9 cellular contexts compared by ENCODE assay signal in genomic region chr9:114364123-114364522, GRCh38. TPM values are rescaled to one million over a fixed set of nuclear protein-coding genes. Genes with fewer than 3 reads are reported as not detected.
DNase-seq lines count a peak whose midpoint lies in the region; ATAC-seq and TF ChIP-seq lines count a peak whose summit lies in the region.
"Had no signal": no experiment of that assay in that cellular context is flagged by ENCODE, and none has a peak within 500 bp of the region (broad histone marks: within the 10 kb centered on the region; RNA-seq: fewer than 3 reads in every experiment).

No MANE protein-coding gene starts in this region.

- H4K91ac ChIP-seq in IMR-90 (ENCODE audit: insufficient read depth, low read depth, low read length), result peak overlapping the region; percentile 26; the same call in 1 of the 2 replicates

- H3K9me3 ChIP-seq in IMR-90 (ENCODE audit: control insufficient read depth, insufficient read depth, low read length), result no peaks in the 10 kb centered on the region
- no peaks in the 10 kb centered on the region for H3K9me3 ChIP-seq in HAP-1

- H3K4me1 Mint-ChIP-seq in activated T-helper 1 cell treated with anti-CD3 and anti-CD28 coated beads, Interleukin-12 subunit alpha, Interleukin-12 subunit beta, Interleukin-2, Interleukin-4 antibody, amounts not matched to agents 30 ng/mL and 10 ng/mL and 1 ng/mL, durations not matched to agents 14 hours and 24 hours and 36 hours (ENCODE audit: low read depth), result peaks cover 81% of the 10 kb centered on the region

- TF ChIP-seq CTCF in IMR-90 (conservative IDR thresholded peaks at IDR 0.05; ENCODE audit: low read depth, low read length), result no peak

- H3K79me1 ChIP-seq in IMR-90 (ENCODE audit: low read depth in 1 of 2, low read length in 2 of 2), result peaks cover 2 to 4% of the 10 kb centered on the region in 2 experiments

- TF ChIP-seq RAD21 in IMR-90 (IDR thresholded peaks at IDR 0.05; ENCODE audit: low read length), result no peak

- peaks cover 18% of the 10 kb centered on the region for H3K9me1 ChIP-seq in IMR-90 (ENCODE audit: insufficient read depth, low read length)

- DNase-seq in AG08396 (ENCODE audit: low spot score) (peak; percentile 56), IMR-90 (peak; percentile 85), kidney tubule cell (ENCODE audit: low spot score) (peak; percentile 97), HAP-1 (ENCODE audit: low spot score in 2 of 2) (no peak), NCI-H2227 (lab: John Stamatoyannopoulos, UW; ENCODE audit: unreplicated experiment) (no peak)
- DNase-seq in activated T-helper 1 cell treated with anti-CD3 and anti-CD28 coated beads, Interleukin-12 subunit alpha, Interleukin-12 subunit beta, Interleukin-2, Interleukin-4 antibody, amounts not matched to agents 30 ng/mL and 10 ng/mL and 1 ng/mL, durations not matched to agents 14 hours and 24 hours and 36 hours (ENCODE audit: low spot score), result no peak

- H2BK15ac ChIP-seq in IMR-90 (ENCODE audit: low read depth, low read length), result no peak overlapping the region

- intact Hi-C loops in IMR-90 (cut with micrococcal nuclease), result no loop called here
- intact Hi-C loops in activated T-helper 1 cell treated with anti-CD3 and anti-CD28 coated beads, Interleukin-12 subunit alpha, Interleukin-12 subunit beta, Interleukin-2, Interleukin-4 antibody, amounts not matched to agents 30 ng/mL and 10 ng/mL and 1 ng/mL, durations not matched to agents 14 hours and 24 hours and 36 hours (cut with micrococcal nuclease), result no loop called here

- peaks cover 16% of the 10 kb centered on the region for H3K4me1 ChIP-seq in IMR-90 (ENCODE audit: control insufficient read depth, insufficient read depth, low read length)
- no peaks in the 10 kb centered on the region for H3K4me1 ChIP-seq in HAP-1

- peaks cover 74% of the 10 kb centered on the region for H3K36me3 Mint-ChIP-seq in activated T-helper 1 cell treated with anti-CD3 and anti-CD28 coated beads, Interleukin-12 subunit alpha, Interleukin-12 subunit beta, Interleukin-2, Interleukin-4 antibody, amounts not matched to agents 30 ng/mL and 10 ng/mL and 1 ng/mL, durations not matched to agents 14 hours and 24 hours and 36 hours (ENCODE audit: low read depth)

- H3K9ac ChIP-seq in IMR-90 (ENCODE audit: low read depth, low read length), result no peak overlapping the region

- H3K9me3 Mint-ChIP-seq in activated T-helper 1 cell treated with anti-CD3 and anti-CD28 coated beads, Interleukin-12 subunit alpha, Interleukin-12 subunit beta, Interleukin-2, Interleukin-4 antibody, amounts not matched to agents 30 ng/mL and 10 ng/mL and 1 ng/mL, durations not matched to agents 14 hours and 24 hours and 36 hours, result no peaks in the 10 kb centered on the region

- peak overlapping the region; percentile 5; the same call in 1 of the 2 replicates for H2BK120ac ChIP-seq in IMR-90 (ENCODE audit: low read depth, low read length)

- H3K36me3 ChIP-seq in IMR-90 (ENCODE audit: control insufficient read depth, insufficient read depth, low read length), result peaks cover 60% of the 10 kb centered on the region
- peaks cover 24% of the 10 kb centered on the region for H3K36me3 ChIP-seq in HAP-1 (replicated peaks)

- H3K56ac ChIP-seq in IMR-90 (ENCODE audit: extremely low read depth, insufficient read depth, low read length), result no peak overlapping the region

- H4K20me1 ChIP-seq in IMR-90 (ENCODE audit: insufficient read depth, low read length), result no peaks in the 10 kb centered on the region; the same call in 1 of the 2 replicates

- peak overlapping the region; percentile 77 for H3K4ac ChIP-seq in IMR-90 (ENCODE audit: low read depth, low read length)

- no peak overlapping the region for H2BK5ac ChIP-seq in IMR-90 (ENCODE audit: low read depth, low read length, poor library complexity, severe bottlenecking)

- whole genome bisulfite sequencing in IMR-90 (ENCODE audit: extremely low coverage in 2 of 2, insufficient read length in 1 of 2), 2 experiments, result no CpG with 5 or more reads among the region's 1 CpG

- no peak overlapping the region for H2AFZ ChIP-seq in IMR-90 (replicated peaks; ENCODE audit: low read length, poor library complexity)

- in situ Hi-C loops in IMR-90 (cut with MboI; ENCODE audit: low sequenced_read_pairs) (no loop called here), HAP-1 (cut with MboI; ENCODE audit: low sequenced_read_pairs) (no loop called here)

- H3K18ac ChIP-seq in IMR-90 (ENCODE audit: low read depth, low read length), result peak overlapping the region; percentile 69; the same call in 1 of the 2 replicates

- H3K4me3 ChIP-seq in IMR-90 (ENCODE audit: insufficient read depth, low read depth, low read length) (no peak overlapping the region), HAP-1 (no peak overlapping the region)

- POLR2A ChIA-PET in IMR-90 (lab: Charles Lee; ENCODE audit: unreplicated experiment), result no interaction called here

- dilution Hi-C loops in IMR-90 (cut with HindIII; ENCODE audit: low sequenced_read_pairs, unreplicated experiment), result no loop called here

- 0 out of 2 replicates have a peak overlapping the region, but pooled peaks have one; percentile 5 for H3K14ac ChIP-seq in IMR-90 (replicated peaks; ENCODE audit: low read depth, low read length)

- peak overlapping the region; percentile 5; the same call in 1 of the 2 replicates for H2AK5ac ChIP-seq in IMR-90 (ENCODE audit: low read depth, low read length)

- H3K4me3 Mint-ChIP-seq in activated T-helper 1 cell treated with anti-CD3 and anti-CD28 coated beads, Interleukin-12 subunit alpha, Interleukin-12 subunit beta, Interleukin-2, Interleukin-4 antibody, amounts not matched to agents 30 ng/mL and 10 ng/mL and 1 ng/mL, durations not matched to agents 14 hours and 24 hours and 36 hours, result peak overlapping the region; percentile 67

- BruUV-seq in IMR-90 (replicated peaks; lab: Mats Ljungman, UMichigan), result no TSS peak

- H4K8ac ChIP-seq in IMR-90 (ENCODE audit: low read depth in 2 of 2, low read length in 2 of 2), result peak overlapping the region in 1 of 2 experiments; percentile 29; a peak in 1 of 4 replicates

- H4K5ac ChIP-seq in IMR-90 (ENCODE audit: low read depth, low read length), result peak overlapping the region; percentile 22; the same call in 1 of the 2 replicates

- H3K27me3 ChIP-seq in IMR-90 (ENCODE audit: control insufficient read depth, insufficient read depth, low read length), result no peaks in the 10 kb centered on the region
- H3K27me3 ChIP-seq in HAP-1 (ENCODE audit: low read depth), result no peaks in the 10 kb centered on the region

- H3K27ac Mint-ChIP-seq in activated T-helper 1 cell treated with anti-CD3 and anti-CD28 coated beads, Interleukin-12 subunit alpha, Interleukin-12 subunit beta, Interleukin-2, Interleukin-4 antibody, amounts not matched to agents 30 ng/mL and 10 ng/mL and 1 ng/mL, durations not matched to agents 14 hours and 24 hours and 36 hours, result peak overlapping the region; percentile 95

- TF ChIP-seq POLR2A in IMR-90 (IDR thresholded peaks at IDR 0.05; ENCODE audit: low read depth, low read length), result no peak

- H3K23ac ChIP-seq in IMR-90 (ENCODE audit: low read depth, low read length), result no peak overlapping the region

- H3K27ac ChIP-seq in IMR-90 (ENCODE audit: insufficient read depth, low read length), result peak overlapping the region; percentile 8; the same call in 1 of the 2 replicates

- no peak overlapping the region for H2AK9ac ChIP-seq in IMR-90 (replicated peaks; ENCODE audit: low read depth, low read length, poor library complexity)

- peak overlapping the region; percentile 20; the same call in 1 of the 2 replicates for H3K4me2 ChIP-seq in IMR-90 (ENCODE audit: low read depth, low read length)

- CTCF ChIA-PET in IMR-90 (lab: Yijun Ruan, JAX), result interaction anchor here (0.8 kb wide), 1 partner anchor 257 kb away, joined by 3 read pairs; no protein-coding TSS in a partner anchor

- peak; percentile 48 for ATAC-seq in IMR-90 (ENCODE audit: low read depth)
- no peak for ATAC-seq in HG02763 (IDR thresholded peaks at IDR 0.05; ENCODE audit: unreplicated experiment)
- ATAC-seq in HG02571 (IDR thresholded peaks at IDR 0.05; ENCODE audit: unreplicated experiment), result no peak

- peak overlapping the region; percentile 64; the same call in 1 of the 2 replicates for H2BK20ac ChIP-seq in IMR-90 (ENCODE audit: low read depth, low read length)

- no peaks in the 10 kb centered on the region for H3K27me3 Mint-ChIP-seq in activated T-helper 1 cell treated with anti-CD3 and anti-CD28 coated beads, Interleukin-12 subunit alpha, Interleukin-12 subunit beta, Interleukin-2, Interleukin-4 antibody, amounts not matched to agents 30 ng/mL and 10 ng/mL and 1 ng/mL, durations not matched to agents 14 hours and 24 hours and 36 hours (ENCODE audit: insufficient read depth)

TF ChIP-seq in IMR-90, 13 proteins besides CTCF, POLR2A, EP300 and RAD21 (continues in another document):
- no peak for TF ChIP-seq ELK1 (IDR thresholded peaks at IDR 0.05; ENCODE audit: borderline replicate concordance, low read depth, low read length)

RNA-seq across cellular contexts. Expression of gene AKNA, which starts 23.7 kb away (rescaled TPM):
- total RNA-seq in IMR-90 (2012; rRNA removed), result 2.7 and 2.8 TPM in 2 replicates
- polyA plus RNA-seq in IMR-90 (2012; rRNA removed), result 7.2 and 7.3 TPM in 2 replicates
- polyA plus RNA-seq in IMR-90 (2012; cell fraction: cytosol; rRNA removed), result 1.3 and 5.9 TPM in 2 replicates
- polyA plus RNA-seq in IMR-90 (2012; cell fraction: nucleus; rRNA removed; ENCODE audit: low replicate concordance), result 23.5 and 29.0 TPM in 2 replicates
- 178 and 182 TPM in 2 replicates for total RNA-seq in activated T-helper 1 cell treated with anti-CD3 and anti-CD28 coated beads, Interleukin-12 subunit alpha, Interleukin-12 subunit beta, Interleukin-2, Interleukin-4 antibody, amounts not matched to agents 30 ng/mL and 10 ng/mL and 1 ng/mL, durations not matched to agents 14 hours and 24 hours and 36 hours

RNA-seq across cellular contexts. Expression of gene ORM2, which starts 34.5 kb away (rescaled TPM):
- not detected in 2 replicates for total RNA-seq in IMR-90 (2012; rRNA removed)
- not detected in 2 replicates for polyA plus RNA-seq in IMR-90 (2012; rRNA removed)
- not detected in 2 replicates for polyA plus RNA-seq in IMR-90 (2012; cell fraction: cytosol; rRNA removed)
- polyA plus RNA-seq in IMR-90 (2012; cell fraction: nucleus; rRNA removed; ENCODE audit: low replicate concordance), result not detected in 2 replicates
- total RNA-seq in activated T-helper 1 cell treated with anti-CD3 and anti-CD28 coated beads, Interleukin-12 subunit alpha, Interleukin-12 subunit beta, Interleukin-2, Interleukin-4 antibody, amounts not matched to agents 30 ng/mL and 10 ng/mL and 1 ng/mL, durations not matched to agents 14 hours and 24 hours and 36 hours, result not detected in 2 replicates
- total RNA-seq: frontal cortex had no signal

RNA-seq across cellular contexts. Expression of gene ORM1, which starts 41.2 kb away (rescaled TPM):
- total RNA-seq in IMR-90 (2012; rRNA removed), result 0.18 TPM in 1 of 2 replicates, not detected in the other
- polyA plus RNA-seq in IMR-90 (2012; rRNA removed), result 0.30 TPM in 1 of 2 replicates, not detected in the other
- 0.11 and 0.26 TPM in 2 replicates for polyA plus RNA-seq in IMR-90 (2012; cell fraction: cytosol; rRNA removed)
- polyA plus RNA-seq in IMR-90 (2012; cell fraction: nucleus; rRNA removed; ENCODE audit: low replicate concordance), result 0.11 TPM in 1 of 2 replicates, not detected in the other
- not detected in 2 replicates for total RNA-seq in activated T-helper 1 cell treated with anti-CD3 and anti-CD28 coated beads, Interleukin-12 subunit alpha, Interleukin-12 subunit beta, Interleukin-2, Interleukin-4 antibody, amounts not matched to agents 30 ng/mL and 10 ng/mL and 1 ng/mL, durations not matched to agents 14 hours and 24 hours and 36 hours

Comparison
In these comparisons a context has a peak if more than half of its experiments do, and no peak if none do; other contexts are left out.
1. DNase-seq: peak in AG08396 (single experiment), IMR-90 (single experiment) and kidney tubule cell (single experiment); none in activated T-helper 1 cell treated with anti-CD3 and anti-CD28 coated beads, Interleukin-12 subunit alpha, Interleukin-12 subunit beta, Interleukin-2, Interleukin-4 antibody, amounts not matched to agents 30 ng/mL and 10 ng/mL and 1 ng/mL, durations not matched to agents 14 hours and 24 hours and 36 hours (single experiment), HAP-1 (0 of 2) and NCI-H2227 (single experiment).
2. RNA of gene AKNA, which starts 23.7 kb away (total RNA-seq): 178 to 182 TPM in activated T-helper 1 cell treated with anti-CD3 and anti-CD28 coated beads, Interleukin-12 subunit alpha, Interleukin-12 subunit beta, Interleukin-2, Interleukin-4 antibody, amounts not matched to agents 30 ng/mL and 10 ng/mL and 1 ng/mL, durations not matched to agents 14 hours and 24 hours and 36 hours; 2.7 to 2.8 TPM in IMR-90; every median in the first group is over 10 times any median in the second.